Comparison of ENCODE assay signal across 24 cellular contexts in genomic region chr6:34206726-34207125, GRCh38. TPM values are rescaled to one million over a fixed set of nuclear protein-coding genes. Genes with fewer than 3 reads are reported as not detected.
DNase-seq lines count a peak whose midpoint lies in the region; ATAC-seq and TF ChIP-seq lines count a peak whose summit lies in the region.
"Had no signal": no experiment of that assay in that cellular context is flagged by ENCODE, and none has a peak within 500 bp of the region (broad histone marks: within the 10 kb centered on the region; RNA-seq: fewer than 3 reads in every experiment).

No MANE protein-coding gene starts in this region.

- H3K9ac ChIP-seq in mesenchymal stem cell (ENCODE audit: low read length): no peak overlapping the region
- H3K9ac ChIP-seq: GM23248 had no signal

- H3K27ac ChIP-seq in mesenchymal stem cell (ENCODE audit: low read length, poor library complexity, severe bottlenecking): no peak overlapping the region
- H3K27ac ChIP-seq: GM23248, HL-60, RWPE1 had no signal

- no peak overlapping the region for H3K4ac ChIP-seq in mesenchymal stem cell (ENCODE audit: low read depth in 1 of 2, low read length in 2 of 2)

- no peak for DNase-seq in activated CD8-positive, alpha-beta T cell treated with anti-CD3 and anti-CD28 coated beads for 36 hours
- DNase-seq in activated CD8-positive, alpha-beta T cell treated with anti-CD3 and anti-CD28 coated beads, Interleukin-2, amount 10 ng/mL, durations not matched to agents 7 days and 5 days: no peak
- peak; percentile 8 for DNase-seq in GM13976 (ENCODE audit: low spot score)
- no peak for DNase-seq in T-helper 17 cell
- DNase-seq in mesenchymal stem cell: no peak
- no peak for DNase-seq in kidney tubule cell (ENCODE audit: low spot score)
- no peak for DNase-seq in NK-92 treated with Interleukin-12 subunit alpha and Interleukin-12 subunit beta, amount 100 ng/mL, for 24 hours (lab: John Stamatoyannopoulos, UW)
- no peak for DNase-seq in germinal center (ENCODE audit: low spot score)
- DNase-seq: 8988T, ACHN, DMS153, DND-41, GM23248, NCI-H1048, NCI-H1417, NCI-H1694, NCI-H2029 treated with DMSO at 0.1 percent for 48 hours, NCI-H446 treated with DMSO at 0.1 percent for 48 hours, NCI-H526 treated with DMSO at 0.1 percent for 48 hours, SHP77 had no signal

- H2BK12ac ChIP-seq in mesenchymal stem cell (ENCODE audit: low read length in 2 of 2): no peak overlapping the region

- peak overlapping the region; percentile 82 for H3K27ac Mint-ChIP-seq in activated CD8-positive, alpha-beta T cell treated with anti-CD3 and anti-CD28 coated beads for 36 hours
- no peak overlapping the region for H3K27ac Mint-ChIP-seq in activated CD8-positive, alpha-beta T cell treated with anti-CD3 and anti-CD28 coated beads, Interleukin-2, amount 10 ng/mL, durations not matched to agents 7 days and 5 days
- peak overlapping the region; percentile 4 for H3K27ac Mint-ChIP-seq in T-helper 17 cell

- peak overlapping the region in 1 of 2 experiments; percentile 41 for H3K18ac ChIP-seq in mesenchymal stem cell (ENCODE audit: low read depth in 1 of 2, low read length in 2 of 2)

- H3K79me1 ChIP-seq in mesenchymal stem cell (replicated peaks; ENCODE audit: low read length, poor library complexity, severe bottlenecking): no peaks in the 10 kb centered on the region

- no peaks in the 10 kb centered on the region for H3K36me3 ChIP-seq in mesenchymal stem cell (ENCODE audit: control insufficient read depth in 1 of 2, insufficient read depth in 2 of 2, low read depth in 1 of 2, low read length in 2 of 2)

- H3K9me3 ChIP-seq in T-helper 17 cell (ENCODE audit: control insufficient read depth, low read length, poor library complexity, severe bottlenecking) (no peaks in the 10 kb centered on the region), mesenchymal stem cell (ENCODE audit: control insufficient read depth, low read length) (no peaks in the 10 kb centered on the region)

- no peak overlapping the region for H4K91ac ChIP-seq in mesenchymal stem cell (ENCODE audit: low read length)

- H2BK15ac ChIP-seq in mesenchymal stem cell (ENCODE audit: low read depth, poor library complexity, severe bottlenecking): peak overlapping the region; percentile 5

- H3K27me3 Mint-ChIP-seq in activated CD8-positive, alpha-beta T cell treated with anti-CD3 and anti-CD28 coated beads for 36 hours: no peaks in the 10 kb centered on the region
- H3K27me3 Mint-ChIP-seq in activated CD8-positive, alpha-beta T cell treated with anti-CD3 and anti-CD28 coated beads, Interleukin-2, amount 10 ng/mL, durations not matched to agents 7 days and 5 days (ENCODE audit: low read depth): no peaks in the 10 kb centered on the region
- no peaks in the 10 kb centered on the region for H3K27me3 Mint-ChIP-seq in T-helper 17 cell

- H4K8ac ChIP-seq in mesenchymal stem cell (ENCODE audit: low read length): no peak overlapping the region

- TF ChIP-seq CTCF in activated CD8-positive, alpha-beta T cell treated with anti-CD3 and anti-CD28 coated beads for 36 hours (IDR thresholded peaks at IDR 0.05): no peak
- TF ChIP-seq CTCF in GM13976 (IDR thresholded peaks at IDR 0.05; ENCODE audit: borderline replicate concordance, control extremely low read depth, extremely low read depth, insufficient read depth, missing control alignments): no peak

- H2BK5ac ChIP-seq in mesenchymal stem cell (ENCODE audit: low read depth, low read length, poor library complexity, severe bottlenecking): no peak overlapping the region

- CTCF ChIA-PET in activated CD8-positive, alpha-beta T cell treated with anti-CD3 and anti-CD28 coated beads for 36 hours (lab: Charles Lee): interaction anchor here (0.7 to 3.4 kb wide), 4 partner anchors 11 to 543 kb away, joined by 3 to 18 read pairs (median 6); no protein-coding TSS in a partner anchor
- CTCF ChIA-PET in activated CD8-positive, alpha-beta T cell treated with anti-CD3 and anti-CD28 coated beads, Interleukin-2, amount 10 ng/mL, durations not matched to agents 7 days and 5 days (lab: Charles Lee): interaction anchor here (1.1 to 3.7 kb wide), 6 partner anchors 11 to 253 kb away, joined by 3 to 30 read pairs (median 3); partner anchors contain the start of gene SMIM29

- 80% methylated on average over 7 of the region's 7 CpGs for WGBS in mesenchymal stem cell

- no peak overlapping the region for H3K4me3 Mint-ChIP-seq in activated CD8-positive, alpha-beta T cell treated with anti-CD3 and anti-CD28 coated beads for 36 hours
- no peak overlapping the region for H3K4me3 Mint-ChIP-seq in activated CD8-positive, alpha-beta T cell treated with anti-CD3 and anti-CD28 coated beads, Interleukin-2, amount 10 ng/mL, durations not matched to agents 7 days and 5 days
- no peak overlapping the region for H3K4me3 Mint-ChIP-seq in T-helper 17 cell

- H3K27me3 ChIP-seq in mesenchymal stem cell (ENCODE audit: control insufficient read depth in 1 of 2, insufficient read depth in 1 of 2, low read length in 2 of 2): no peaks in the 10 kb centered on the region

- H3K4me1 ChIP-seq in mesenchymal stem cell (ENCODE audit: control insufficient read depth, insufficient read depth, low read depth, low read length): peaks cover 10% of the 10 kb centered on the region

- in situ Hi-C loops in GM13976 (cut with MboI; ENCODE audit: low sequenced_read_pairs, unreplicated experiment): no loop called here

- H3K9me3 Mint-ChIP-seq in activated CD8-positive, alpha-beta T cell treated with anti-CD3 and anti-CD28 coated beads for 36 hours: no peaks in the 10 kb centered on the region
- peaks cover 3% of the 10 kb centered on the region for H3K9me3 Mint-ChIP-seq in activated CD8-positive, alpha-beta T cell treated with anti-CD3 and anti-CD28 coated beads, Interleukin-2, amount 10 ng/mL, durations not matched to agents 7 days and 5 days (ENCODE audit: insufficient read depth)

- no peak overlapping the region for H3K4me3 ChIP-seq in mesenchymal stem cell (ENCODE audit: insufficient read depth in 1 of 2, low read depth in 1 of 2, low read length in 2 of 2)
- H3K4me3 ChIP-seq: GM23248 had no signal

- no peak overlapping the region for H2BK120ac ChIP-seq in mesenchymal stem cell (ENCODE audit: low read depth, low read length)

- POLR2A ChIA-PET in activated CD8-positive, alpha-beta T cell treated with anti-CD3 and anti-CD28 coated beads for 36 hours (lab: Charles Lee): interaction anchor here (0.8 to 3.2 kb wide), 5 partner anchors 10 to 82 kb away, joined by 3 to 11 read pairs (median 4); partner anchors contain the start of gene HMGA1
- POLR2A ChIA-PET in activated CD8-positive, alpha-beta T cell treated with anti-CD3 and anti-CD28 coated beads, Interleukin-2, amount 10 ng/mL, durations not matched to agents 7 days and 5 days (lab: Charles Lee): interaction anchor here (1.4 kb wide), 1 partner anchor 30 kb away, joined by 5 read pairs; the partner anchor contains the start of gene HMGA1

- H3K4me2 ChIP-seq in mesenchymal stem cell (ENCODE audit: low read length, poor library complexity, severe bottlenecking): no peak overlapping the region

- ATAC-seq in activated CD8-positive, alpha-beta T cell treated with anti-CD3 and anti-CD28 coated beads for 36 hours: no peak
- ATAC-seq in activated CD8-positive, alpha-beta T cell treated with anti-CD3 and anti-CD28 coated beads, Interleukin-2, amount 10 ng/mL, durations not matched to agents 7 days and 5 days: no peak
- no peak for ATAC-seq in T-helper 17 cell
- ATAC-seq: HCT116, Panc1 had no signal

- no peak overlapping the region for H2AFZ ChIP-seq in mesenchymal stem cell (ENCODE audit: low read depth, low read length)
- H2AFZ ChIP-seq: GM23248 had no signal

- H3K14ac ChIP-seq in mesenchymal stem cell (ENCODE audit: low read length in 2 of 2): no peak overlapping the region

- intact Hi-C loops in activated CD8-positive, alpha-beta T cell treated with anti-CD3 and anti-CD28 coated beads for 36 hours (cut with micrococcal nuclease): no loop called here

- H2AK5ac ChIP-seq in mesenchymal stem cell (ENCODE audit: low read length, severe bottlenecking): no peak overlapping the region

- H3K4me1 Mint-ChIP-seq in activated CD8-positive, alpha-beta T cell treated with anti-CD3 and anti-CD28 coated beads for 36 hours (ENCODE audit: low read depth): peaks cover 35% of the 10 kb centered on the region
- peaks cover 20% of the 10 kb centered on the region for H3K4me1 Mint-ChIP-seq in activated CD8-positive, alpha-beta T cell treated with anti-CD3 and anti-CD28 coated beads, Interleukin-2, amount 10 ng/mL, durations not matched to agents 7 days and 5 days (ENCODE audit: low read depth)
- H3K4me1 Mint-ChIP-seq in T-helper 17 cell: peaks cover 9% of the 10 kb centered on the region

- no peaks in the 10 kb centered on the region for H3K36me3 Mint-ChIP-seq in activated CD8-positive, alpha-beta T cell treated with anti-CD3 and anti-CD28 coated beads for 36 hours (ENCODE audit: low read depth)
- no peaks in the 10 kb centered on the region for H3K36me3 Mint-ChIP-seq in activated CD8-positive, alpha-beta T cell treated with anti-CD3 and anti-CD28 coated beads, Interleukin-2, amount 10 ng/mL, durations not matched to agents 7 days and 5 days (ENCODE audit: low read depth)
- H3K36me3 Mint-ChIP-seq in T-helper 17 cell (ENCODE audit: low read depth): no peaks in the 10 kb centered on the region

- H3K23ac ChIP-seq in mesenchymal stem cell (ENCODE audit: low read length in 2 of 2): no peak overlapping the region

RNA-seq across cellular contexts. Expression of gene HMGA1, which starts 29.9 kb away (rescaled TPM):
- total RNA-seq in activated CD8-positive, alpha-beta T cell treated with anti-CD3 and anti-CD28 coated beads for 36 hours: 100 to 1,000 TPM; 683 to 709 TPM
- 100 to 1,000 TPM; 300 to 308 TPM for total RNA-seq in activated CD8-positive, alpha-beta T cell treated with anti-CD3 and anti-CD28 coated beads, Interleukin-2, amount 10 ng/mL, durations not matched to agents 7 days and 5 days
- 10 to 100 TPM; 87.5 to 90.3 TPM for total RNA-seq in T-helper 17 cell
- 544 TPM for polyA plus RNA-seq in mesenchymal stem cell (2013, experiment 1 of 2)
- polyA plus RNA-seq in mesenchymal stem cell (2013, experiment 2 of 2): 524 TPM

RNA-seq across cellular contexts. Expression of gene SMIM29, which starts 42.1 kb away (rescaled TPM):
- total RNA-seq in activated CD8-positive, alpha-beta T cell treated with anti-CD3 and anti-CD28 coated beads for 36 hours: 10 to 100 TPM; 13.3 to 16.4 TPM
- 10 to 100 TPM; 21.3 to 26.7 TPM for total RNA-seq in activated CD8-positive, alpha-beta T cell treated with anti-CD3 and anti-CD28 coated beads, Interleukin-2, amount 10 ng/mL, durations not matched to agents 7 days and 5 days
- 10 to 100 TPM; 24.3 to 29.2 TPM for total RNA-seq in T-helper 17 cell
- polyA plus RNA-seq in mesenchymal stem cell (2013, experiment 1 of 2): 47.1 TPM
- polyA plus RNA-seq in mesenchymal stem cell (2013, experiment 2 of 2): 50.5 TPM
